Comparison of ENCODE assay signal across 8 cellular contexts in the genomic region with DNA sequence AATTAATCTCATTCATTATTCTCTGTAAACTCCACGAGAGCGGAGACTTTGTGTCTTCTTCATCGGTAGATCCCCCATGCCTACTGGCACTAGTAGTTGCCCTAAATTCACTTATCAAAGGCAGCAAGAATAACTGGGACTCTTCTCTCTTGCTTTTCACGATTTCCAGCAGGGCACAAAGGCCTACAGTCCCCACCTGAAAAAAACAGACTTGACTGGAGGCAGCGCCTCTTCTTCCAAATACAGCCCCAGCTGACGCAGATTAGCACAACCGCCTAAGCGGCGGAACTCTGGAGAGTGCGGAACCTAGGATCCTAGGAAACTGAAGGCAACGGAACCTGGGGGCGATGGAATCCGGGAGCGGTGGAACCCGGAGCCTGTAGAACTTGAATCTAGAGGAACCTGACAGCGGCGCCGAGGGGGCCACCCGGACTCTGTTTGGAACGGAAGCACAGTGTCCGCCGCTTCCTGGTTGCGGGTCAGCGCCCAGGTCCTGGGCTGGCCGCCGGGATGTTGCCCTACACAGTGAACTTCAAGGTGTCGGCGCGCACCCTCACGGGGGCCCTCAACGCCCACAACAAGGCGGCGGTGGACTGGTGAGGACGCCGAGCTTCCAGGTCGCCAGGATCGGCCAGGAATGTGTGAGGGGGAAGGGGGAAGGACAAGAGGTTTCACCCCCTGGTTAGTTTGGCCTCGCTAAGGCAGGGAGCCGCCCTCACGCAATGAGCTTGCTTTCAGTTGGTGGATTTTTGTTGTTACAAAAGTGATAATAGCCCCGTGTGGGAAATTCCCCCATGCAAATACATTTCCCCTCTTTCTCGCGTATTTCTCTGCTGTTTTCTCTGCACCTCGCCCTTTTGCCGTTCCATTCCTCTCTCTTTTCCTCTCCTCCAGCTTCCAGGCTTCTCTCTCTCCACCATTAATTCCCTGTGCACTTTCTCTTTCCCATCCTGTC. TPM values are rescaled to one million over a fixed set of nuclear protein-coding genes. Genes with fewer than 3 reads are reported as not detected.
DNase-seq lines count a peak whose midpoint lies in the region; ATAC-seq and TF ChIP-seq lines count a peak whose summit lies in the region.

Gene WDR11 (plus strand): TSS at position 452 of the 955 bp plus-strand sequence. CDS start 59 bp downstream, at position 511.

- no peaks in the 10 kb centered on the region for H3K9me3 Mint-ChIP-seq in activated CD8-positive, alpha-beta memory T cell treated with anti-CD3 and anti-CD28 coated beads, Interleukin-2, amount 10 ng/mL, durations not matched to agents 7 days and 5 days (ENCODE audit: low read depth)
- H3K9me3 Mint-ChIP-seq in endodermal cell: peaks cover 10% of the 10 kb centered on the region

- H3K18ac ChIP-seq in mesendoderm (ENCODE audit: low read length): no peak within 1 kb of the TSS

- H3K56ac ChIP-seq in mesendoderm (ENCODE audit: low read length): peak within 1 kb of the TSS; percentile 98

- no peak within 1 kb of the TSS for H3K23ac ChIP-seq in mesendoderm (ENCODE audit: low read length)

- no peak within 1 kb of the TSS for H2AK5ac ChIP-seq in mesendoderm (ENCODE audit: low read length)

- H3K4me2 ChIP-seq in mesendoderm (ENCODE audit: low read length): peak within 1 kb of the TSS; percentile 98

- peaks cover 7% of the 10 kb centered on the region for H3K79me1 ChIP-seq in mesendoderm (ENCODE audit: low read length)

- H4K5ac ChIP-seq in mesendoderm (ENCODE audit: low read length): no peak within 1 kb of the TSS

- H3K27ac Mint-ChIP-seq in activated CD8-positive, alpha-beta memory T cell treated with anti-CD3 and anti-CD28 coated beads, Interleukin-2, amount 10 ng/mL, durations not matched to agents 7 days and 5 days: peak within 1 kb of the TSS; percentile 94
- peak within 1 kb of the TSS; percentile 84 for H3K27ac Mint-ChIP-seq in endodermal cell

- no peak within 1 kb of the TSS for H2BK120ac ChIP-seq in mesendoderm (ENCODE audit: low read depth, low read length)

- ATAC-seq in GM21360 (IDR thresholded peaks at IDR 0.05; ENCODE audit: unreplicated experiment): peak; percentile 94
- peak; percentile 96 for ATAC-seq in activated CD8-positive, alpha-beta memory T cell treated with anti-CD3 and anti-CD28 coated beads, Interleukin-2, amount 10 ng/mL, durations not matched to agents 7 days and 5 days

- no peak within 1 kb of the TSS for H3K4ac ChIP-seq in mesendoderm (ENCODE audit: low read depth, low read length)

- DNase-seq in COR-L47 (lab: John Stamatoyannopoulos, UW): peak; percentile 76
- DNase-seq in HT-29 (ENCODE audit: low spot score): peak; percentile 94
- DNase-seq in NT2/D1 (ENCODE audit: low read depth, low spot score): peak; percentile 87
- peak; percentile 81 for DNase-seq in activated CD8-positive, alpha-beta memory T cell treated with anti-CD3 and anti-CD28 coated beads, Interleukin-2, amount 10 ng/mL, durations not matched to agents 7 days and 5 days
- peak; percentile 97 for DNase-seq in endodermal cell
- DNase-seq in mesendoderm: peak; percentile 95
- DNase-seq in stimulated activated CD8-positive, alpha-beta memory T cell treated with anti-CD3 and anti-CD28 coated beads, Interleukin-12 subunit alpha, Interleukin-12 subunit beta, amount 100 ng/mL, for 4 hours (ENCODE audit: low read depth): peak; percentile 48

- H3K27ac ChIP-seq in endodermal cell (ENCODE audit: low read depth, low read length) (peak within 1 kb of the TSS; percentile 25), mesendoderm (ENCODE audit: low read depth, low read length) (no peak within 1 kb of the TSS)

- peaks cover 24% of the 10 kb centered on the region for H3K36me3 Mint-ChIP-seq in activated CD8-positive, alpha-beta memory T cell treated with anti-CD3 and anti-CD28 coated beads, Interleukin-2, amount 10 ng/mL, durations not matched to agents 7 days and 5 days
- peaks cover 34% of the 10 kb centered on the region for H3K36me3 Mint-ChIP-seq in endodermal cell (ENCODE audit: low read depth)

- H3K27me3 Mint-ChIP-seq in activated CD8-positive, alpha-beta memory T cell treated with anti-CD3 and anti-CD28 coated beads, Interleukin-2, amount 10 ng/mL, durations not matched to agents 7 days and 5 days: no peaks in the 10 kb centered on the region
- no peaks in the 10 kb centered on the region for H3K27me3 Mint-ChIP-seq in endodermal cell (ENCODE audit: insufficient read depth)

- H4K8ac ChIP-seq in mesendoderm (ENCODE audit: low read depth, low read length): peak within 1 kb of the TSS; percentile 65

- H3K9me3 ChIP-seq in NT2/D1 (ENCODE audit: insufficient read depth, low read length) (no peaks in the 10 kb centered on the region), endodermal cell (ENCODE audit: control insufficient read depth, low read length) (peaks cover 22% of the 10 kb centered on the region)

- TF ChIP-seq CTCF in endodermal cell (conservative IDR thresholded peaks at IDR 0.05): peak; percentile 9

- WGBS in endodermal cell (ENCODE audit: insufficient coverage in 1 of 2, insufficient read length in 1 of 2), 2 experiments: 6 to 9% methylated on average over 31 to 43 of the region's 45 CpGs
- WGBS in mesendoderm (ENCODE audit: extremely low coverage, insufficient coverage, low lambda C conversion rate): no CpG with 5 or more reads among the region's 45 CpGs

- peaks cover 9% of the 10 kb centered on the region for H3K79me2 ChIP-seq in mesendoderm (ENCODE audit: control insufficient read depth, insufficient read depth, low read length)

- H3K4me1 ChIP-seq in NT2/D1 (ENCODE audit: insufficient read depth, insufficient read length): no peaks in the 10 kb centered on the region
- H3K4me1 ChIP-seq in endodermal cell (ENCODE audit: control insufficient read depth, insufficient read depth, low read length): no peaks in the 10 kb centered on the region
- H3K4me1 ChIP-seq in mesendoderm (ENCODE audit: control insufficient read depth, low read depth, low read length): no peaks in the 10 kb centered on the region

- peak within 1 kb of the TSS; percentile 100 for H3K4me3 Mint-ChIP-seq in activated CD8-positive, alpha-beta memory T cell treated with anti-CD3 and anti-CD28 coated beads, Interleukin-2, amount 10 ng/mL, durations not matched to agents 7 days and 5 days
- H3K4me3 Mint-ChIP-seq in endodermal cell: peak within 1 kb of the TSS; percentile 86

- peak within 1 kb of the TSS; percentile 90 for H3K9ac ChIP-seq in NT2/D1 (ENCODE audit: insufficient read length, low read depth)
- H3K9ac ChIP-seq in endodermal cell (ENCODE audit: extremely low read depth, low read length, poor library complexity, severe bottlenecking): peak within 1 kb of the TSS; percentile 72
- H3K9ac ChIP-seq in mesendoderm (ENCODE audit: low read length): peak within 1 kb of the TSS; percentile 93

- CTCF ChIA-PET in activated CD8-positive, alpha-beta memory T cell treated with anti-CD3 and anti-CD28 coated beads, Interleukin-2, amount 10 ng/mL, durations not matched to agents 7 days and 5 days (lab: Charles Lee): interaction anchor here (0.8 kb wide), 1 partner anchor 9 kb away, joined by 4 read pairs; no protein-coding TSS in a partner anchor

- H2BK5ac ChIP-seq in mesendoderm (ENCODE audit: low read length): no peak within 1 kb of the TSS

- H3K27me3 ChIP-seq in NT2/D1 (ENCODE audit: insufficient read depth, insufficient read length): no peaks in the 10 kb centered on the region
- no peaks in the 10 kb centered on the region for H3K27me3 ChIP-seq in endodermal cell (ENCODE audit: control insufficient read depth, insufficient read depth, low read length, poor library complexity, severe bottlenecking)
- H3K27me3 ChIP-seq in mesendoderm (ENCODE audit: insufficient read depth, low read length, poor library complexity): no peaks in the 10 kb centered on the region

- H3K4me1 Mint-ChIP-seq in activated CD8-positive, alpha-beta memory T cell treated with anti-CD3 and anti-CD28 coated beads, Interleukin-2, amount 10 ng/mL, durations not matched to agents 7 days and 5 days: peaks cover 36% of the 10 kb centered on the region
- peaks cover 35% of the 10 kb centered on the region for H3K4me1 Mint-ChIP-seq in endodermal cell

- H3K4me3 ChIP-seq in NT2/D1 (ENCODE audit: insufficient read length, low read depth) (peak within 1 kb of the TSS; percentile 86), endodermal cell (ENCODE audit: low read length) (peak within 1 kb of the TSS; percentile 95), mesendoderm (ENCODE audit: low read length) (peak within 1 kb of the TSS; percentile 89)

- peaks cover 18% of the 10 kb centered on the region for H3K36me3 ChIP-seq in NT2/D1 (ENCODE audit: insufficient read depth, insufficient read length, low read length)
- peaks cover 34% of the 10 kb centered on the region for H3K36me3 ChIP-seq in endodermal cell (ENCODE audit: control insufficient read depth, insufficient read depth, low read length)
- H3K36me3 ChIP-seq in mesendoderm (ENCODE audit: control insufficient read depth, insufficient read depth, low read length): no peaks in the 10 kb centered on the region

- H2BK15ac ChIP-seq in mesendoderm (replicated peaks; ENCODE audit: low read depth): no peak within 1 kb of the TSS

RNA-seq across cellular contexts. Expression of gene WDR11, which starts in this region (rescaled TPM):
- 39.3 and 40.4 TPM in 2 replicates for total RNA-seq in HT-29 (2014; rRNA removed; shearing (Covaris generic))
- total RNA-seq in activated CD8-positive, alpha-beta memory T cell treated with anti-CD3 and anti-CD28 coated beads, Interleukin-2, amount 10 ng/mL, durations not matched to agents 7 days and 5 days: 10 to 100 TPM; 35.8 to 44.1 TPM
- 10 to 100 TPM; 79.6 to 96.1 TPM for total RNA-seq in endodermal cell
- polyA plus RNA-seq in endodermal cell (2013, experiment 1 of 2): 44.3 TPM
- polyA plus RNA-seq in endodermal cell (2013, experiment 2 of 2): 44.1 TPM
- polyA plus RNA-seq in mesendoderm (2013, experiment 1 of 2): 36.4 TPM
- polyA plus RNA-seq in mesendoderm (2013, experiment 2 of 2): 36.6 TPM
